ENCODE assay signal across 16 cellular contexts in genomic region chr17:81053043-81053970, GRCh38. TPM values are rescaled to one million over a fixed set of nuclear protein-coding genes. Genes with fewer than 3 reads are reported as not detected.
DNase-seq lines count a peak whose midpoint lies in the region; ATAC-seq lines count a peak whose summit lies in the region.
"Had no signal": no experiment of that assay in that cellular context is flagged by ENCODE, and none has a peak within 500 bp of the region (broad histone marks: within the 10 kb centered on the region; RNA-seq: fewer than 3 reads in every experiment).

No MANE protein-coding gene starts in this region.

- DNase-seq in COR-L47 (lab: John Stamatoyannopoulos, UW), result peak; percentile 58
- peak; percentile 40 for DNase-seq in NCI-H526 treated with DMSO at 0.1 percent for 48 hours (lab: John Stamatoyannopoulos, UW)
- peak; percentile 45 for DNase-seq in dermis blood vessel endothelial cell
- peak in 7 of 10 donors; percentile 50 to 95 (median 80) for DNase-seq in posterior cingulate gyrus
- no peak for DNase-seq in COLO829 (ENCODE audit: low spot score)
- no peak for DNase-seq in midbrain (lab: John Stamatoyannopoulos, UW)
- DNase-seq: activated CD4-positive, alpha-beta T cell treated with anti-CD3 and anti-CD28 coated beads for 48 hours; NCI-H1105; NCI-H510A; PC-9; small intestine had no signal

- intact Hi-C loops in posterior cingulate gyrus (cut with DNase I), result no loop called here

- ATAC-seq in GM19351 (IDR thresholded peaks at IDR 0.05; ENCODE audit: unreplicated experiment) (no peak), GM21447 (IDR thresholded peaks at IDR 0.05; ENCODE audit: unreplicated experiment) (no peak)
- ATAC-seq: activated naive CD4-positive, alpha-beta T cell treated with anti-CD3 and anti-CD28 coated beads, Interleukin-2, amount 50 U/mL, for 72 hours; esophagus mucosa; natural killer cell treated with Interleukin-12 subunit alpha and Interleukin-12 subunit beta and Interleukin-15 and Interleukin-18, amount 100 ng/mL, for 72 hours had no signal

RNA-seq across cellular contexts. Expression of gene BAIAP2, which starts 18.4 kb away (rescaled TPM):
- total RNA-seq in dermis blood vessel endothelial cell, result 27.7 and 53.9 TPM in 2 replicates

Comparison
In these comparisons a context has a peak if more than half of its experiments do, and no peak if none do; other contexts are left out.
1. DNase-seq: peak in COR-L47 (single experiment), NCI-H526 treated with DMSO at 0.1 percent for 48 hours (single experiment), dermis blood vessel endothelial cell (single experiment) and posterior cingulate gyrus (7 of 10); none in COLO829 (single experiment) and midbrain (single experiment).